ENCODE assay signal across 10 cellular contexts in genomic region chr4:174213734-174214101, GRCh38.
DNase-seq lines count a peak whose midpoint lies in the region; ATAC-seq and TF ChIP-seq lines count a peak whose summit lies in the region.
"Had no signal": no experiment of that assay in that cellular context is flagged by ENCODE, and none has a peak within 500 bp of the region (broad histone marks: within the 10 kb centered on the region; RNA-seq: fewer than 3 reads in every experiment).

No MANE protein-coding gene starts in this region.

- no peaks in the 10 kb centered on the region for H3K9me3 Mint-ChIP-seq in activated naive CD8-positive, alpha-beta T cell treated with anti-CD3 and anti-CD28 coated beads for 36 hours

- no peaks in the 10 kb centered on the region for H3K36me3 ChIP-seq in heart right ventricle
- H3K36me3 ChIP-seq in mesenchymal stem cell (ENCODE audit: control insufficient read depth in 1 of 2, insufficient read depth in 2 of 2, low read depth in 1 of 2, low read length in 2 of 2) = no peaks in the 10 kb centered on the region
- H3K36me3 ChIP-seq in tibial artery = no peaks in the 10 kb centered on the region

- H2BK12ac ChIP-seq in mesenchymal stem cell (ENCODE audit: low read length in 2 of 2) = peak overlapping the region; percentile 45 to 93

- DNase-seq in heart right ventricle (no peak), left ventricle myocardium superior (no peak), mesenchymal stem cell (peak; percentile 17), tibial artery (no peak), NOMO-1 treated with dmso at 0.1 percent for 144 hours (lab: John Stamatoyannopoulos, UW; ENCODE audit: unreplicated experiment) (no peak)
- DNase-seq in activated naive CD8-positive, alpha-beta T cell treated with anti-CD3 and anti-CD28 coated beads for 36 hours = no peak
- DNase-seq: activated CD4-positive, alpha-beta T cell treated with anti-CD3 and anti-CD28 coated beads for 1 hour had no signal

- H3K9me3 ChIP-seq in heart right ventricle (no peaks in the 10 kb centered on the region), mesenchymal stem cell (ENCODE audit: control insufficient read depth, low read length) (no peaks in the 10 kb centered on the region), tibial artery (no peaks in the 10 kb centered on the region)

- TF ChIP-seq CTCF in heart right ventricle (IDR thresholded peaks at IDR 0.05) (no peak), tibial artery (IDR thresholded peaks at IDR 0.05) (no peak)

- peak overlapping the region; percentile 54 for H2BK120ac ChIP-seq in mesenchymal stem cell (ENCODE audit: low read depth, low read length)

- H3K4me1 ChIP-seq in heart right ventricle (peaks cover 4 to 56% (median 33%) of the 10 kb centered on the region in 9 donors), mesenchymal stem cell (ENCODE audit: control insufficient read depth, insufficient read depth, low read depth, low read length) (peaks cover 24% of the 10 kb centered on the region), tibial artery (peaks cover 0 to 42% (median 30%) of the 10 kb centered on the region in 4 donors)

- H3K36me3 Mint-ChIP-seq in activated naive CD8-positive, alpha-beta T cell treated with anti-CD3 and anti-CD28 coated beads for 36 hours = no peaks in the 10 kb centered on the region

- no peak overlapping the region for H2BK5ac ChIP-seq in mesenchymal stem cell (ENCODE audit: low read depth, low read length, poor library complexity, severe bottlenecking)

- H3K27me3 Mint-ChIP-seq in activated naive CD8-positive, alpha-beta T cell treated with anti-CD3 and anti-CD28 coated beads for 36 hours = peaks cover 97% of the 10 kb centered on the region

- 8 to 9% methylated on average over 15 of the region's 15 CpGs for WGBS in heart right ventricle, 2 donors
- 21% methylated on average over 15 of the region's 15 CpGs for WGBS in mesenchymal stem cell

- peaks cover 0 to 100% (median 89%) of the 10 kb centered on the region in 7 donors for H3K27me3 ChIP-seq in heart right ventricle
- H3K27me3 ChIP-seq in mesenchymal stem cell (ENCODE audit: control insufficient read depth in 1 of 2, insufficient read depth in 1 of 2, low read length in 2 of 2) = peaks cover 43 to 64% of the 10 kb centered on the region in 2 experiments
- H3K27me3 ChIP-seq in tibial artery = peaks cover 2 to 75% of the 10 kb centered on the region in 2 donors

- peak overlapping the region; percentile 57 for H2BK15ac ChIP-seq in mesenchymal stem cell (ENCODE audit: low read depth, poor library complexity, severe bottlenecking)

- no peak overlapping the region for H3K23ac ChIP-seq in mesenchymal stem cell (ENCODE audit: low read length in 2 of 2)

- H3K4me3 ChIP-seq in heart right ventricle = peak overlapping the region; percentile 15 to 56 (median 42)
- peak overlapping the region in 1 of 2 experiments; percentile 73 for H3K4me3 ChIP-seq in mesenchymal stem cell (ENCODE audit: insufficient read depth in 1 of 2, low read depth in 1 of 2, low read length in 2 of 2)
- peak overlapping the region; percentile 16 to 32 for H3K4me3 ChIP-seq in tibial artery

- peak overlapping the region in 1 of 2 experiments; percentile 48 for H3K18ac ChIP-seq in mesenchymal stem cell (ENCODE audit: low read depth in 1 of 2, low read length in 2 of 2)

- H3K27ac ChIP-seq in heart right ventricle (peak overlapping the region in 1 of 10 donors; percentile 12), mesenchymal stem cell (ENCODE audit: low read length, poor library complexity, severe bottlenecking) (no peak overlapping the region), tibial artery (no peak overlapping the region)
- H3K27ac ChIP-seq: C4-2B had no signal

- H3K79me1 ChIP-seq in mesenchymal stem cell (replicated peaks; ENCODE audit: low read length, poor library complexity, severe bottlenecking) = no peaks in the 10 kb centered on the region

- H3K27ac Mint-ChIP-seq in activated naive CD8-positive, alpha-beta T cell treated with anti-CD3 and anti-CD28 coated beads for 36 hours = no peak overlapping the region

- H4K8ac ChIP-seq in mesenchymal stem cell (ENCODE audit: low read length) = peak overlapping the region; percentile 81

- H3K4ac ChIP-seq in mesenchymal stem cell (ENCODE audit: low read depth in 1 of 2, low read length in 2 of 2) = peak overlapping the region; percentile 0 to 36

- peak overlapping the region; percentile 62 for H3K4me3 Mint-ChIP-seq in activated naive CD8-positive, alpha-beta T cell treated with anti-CD3 and anti-CD28 coated beads for 36 hours

- no peak overlapping the region for H2AFZ ChIP-seq in mesenchymal stem cell (ENCODE audit: low read depth, low read length)

- no peak overlapping the region for H2AK5ac ChIP-seq in mesenchymal stem cell (ENCODE audit: low read length, severe bottlenecking)

- H3K4me2 ChIP-seq in mesenchymal stem cell (ENCODE audit: low read length, poor library complexity, severe bottlenecking) = peak overlapping the region; percentile 12

- peak overlapping the region; percentile 33 for H3K9ac ChIP-seq in mesenchymal stem cell (ENCODE audit: low read length)

- peaks cover 48% of the 10 kb centered on the region for H3K4me1 Mint-ChIP-seq in activated naive CD8-positive, alpha-beta T cell treated with anti-CD3 and anti-CD28 coated beads for 36 hours

- no peak for ATAC-seq in heart right ventricle
- no peak for ATAC-seq in left ventricle myocardium superior
- no peak for ATAC-seq in HG03521 (IDR thresholded peaks at IDR 0.05; ENCODE audit: unreplicated experiment)
- ATAC-seq in GM19455 (IDR thresholded peaks at IDR 0.05; ENCODE audit: unreplicated experiment) = no peak

- no peak overlapping the region for H3K14ac ChIP-seq in mesenchymal stem cell (ENCODE audit: low read length in 2 of 2)

- intact Hi-C loops in heart right ventricle (cut with DNase I) (loop anchor here in 1 of 10 donors (10.0 kb wide), 1 partner anchor 689 kb away; no protein-coding TSS in a partner anchor), left ventricle myocardium superior (cut with micrococcal nuclease) (no loop called here), tibial artery (cut with DNase I; ENCODE audit: low total_unique reads) (no loop called here)

- peak overlapping the region; percentile 44 for H4K91ac ChIP-seq in mesenchymal stem cell (ENCODE audit: low read length)
